In the genomic region with DNA sequence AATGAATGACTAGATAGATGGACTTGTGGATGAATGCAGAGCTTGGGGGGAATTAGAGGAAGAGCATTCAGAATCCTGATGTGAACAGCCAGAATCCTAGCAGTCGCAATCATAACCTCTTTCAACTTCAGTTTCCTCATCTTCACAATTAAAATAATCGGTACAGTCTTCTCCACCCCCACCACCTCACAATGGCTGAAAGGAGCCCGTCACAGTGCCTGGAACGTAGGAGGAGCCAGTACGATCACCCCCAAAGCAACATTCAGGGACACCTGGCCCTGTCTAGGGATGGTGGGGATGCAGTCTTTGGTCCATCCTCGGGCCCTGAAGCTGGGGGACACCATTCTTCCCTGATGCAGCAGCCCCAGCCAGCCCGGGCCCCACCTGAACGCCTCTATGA, we compare ENCODE assay signal across 24 cellular contexts.
"Had no signal": no experiment of that assay in that cellular context is flagged by ENCODE, and none has a peak within 500 bp of the region (broad histone marks: within the 10 kb centered on the region; RNA-seq: fewer than 3 reads in every experiment).

No MANE protein-coding gene starts in this region.

- H3K4me3 Mint-ChIP-seq: activated CD4-positive, alpha-beta T cell treated with anti-CD3 and anti-CD28 coated beads for 36 hours; activated CD8-positive, alpha-beta T cell treated with anti-CD3 and anti-CD28 coated beads, Interleukin-2, amount 10 ng/mL, durations not matched to agents 7 days and 5 days; activated naive CD8-positive, alpha-beta T cell treated with anti-CD3 and anti-CD28 coated beads, Interleukin-2, amount 50 U/mL, for 24 hours; activated T-helper 1 cell treated with anti-CD3 and anti-CD28 coated beads, Interleukin-12 subunit alpha, Interleukin-12 subunit beta, Interleukin-2, Interleukin-4 antibody, amounts not matched to agents 30 ng/mL and 10 ng/mL and 1 ng/mL, durations not matched to agents 14 hours and 24 hours and 36 hours; T-helper 1 cell treated with Interleukin-12 subunit alpha and Interleukin-12 subunit beta and Interleukin-4 antibody, amounts not matched to agents 30 μg/mL and 1 μg/mL, for 36 hours had no signal

- H3K27me3 Mint-ChIP-seq: activated CD4-positive, alpha-beta T cell treated with anti-CD3 and anti-CD28 coated beads for 36 hours; activated naive CD8-positive, alpha-beta T cell treated with anti-CD3 and anti-CD28 coated beads, Interleukin-2, amount 50 U/mL, for 24 hours had no signal

- H3K27ac Mint-ChIP-seq: activated CD4-positive, alpha-beta T cell treated with anti-CD3 and anti-CD28 coated beads for 36 hours; activated CD8-positive, alpha-beta T cell treated with anti-CD3 and anti-CD28 coated beads, Interleukin-2, amount 10 ng/mL, durations not matched to agents 7 days and 5 days; activated naive CD8-positive, alpha-beta T cell treated with anti-CD3 and anti-CD28 coated beads, Interleukin-2, amount 50 U/mL, for 24 hours; activated T-helper 1 cell treated with anti-CD3 and anti-CD28 coated beads, Interleukin-12 subunit alpha, Interleukin-12 subunit beta, Interleukin-2, Interleukin-4 antibody, amounts not matched to agents 30 ng/mL and 10 ng/mL and 1 ng/mL, durations not matched to agents 14 hours and 24 hours and 36 hours; T-helper 1 cell treated with Interleukin-12 subunit alpha and Interleukin-12 subunit beta and Interleukin-4 antibody, amounts not matched to agents 30 μg/mL and 1 μg/mL, for 36 hours had no signal

- H3K4me3 ChIP-seq: ascending aorta, body of pancreas, Peyer's patch had no signal

- H3K27me3 ChIP-seq: ascending aorta, body of pancreas, Peyer's patch had no signal

- H3K9me3 ChIP-seq: ascending aorta, body of pancreas, Peyer's patch had no signal

- H3K9me3 Mint-ChIP-seq: activated naive CD4-positive, alpha-beta T cell treated with anti-CD3 and anti-CD28 coated beads, Interleukin-2, amount 50 U/mL, for 72 hours; activated naive CD8-positive, alpha-beta T cell treated with anti-CD3 and anti-CD28 coated beads, Interleukin-2, amount 50 U/mL, for 24 hours; activated T-helper 1 cell treated with anti-CD3 and anti-CD28 coated beads, Interleukin-12 subunit alpha, Interleukin-12 subunit beta, Interleukin-2, Interleukin-4 antibody, amounts not matched to agents 30 ng/mL and 10 ng/mL and 1 ng/mL, durations not matched to agents 14 hours and 24 hours and 36 hours; T-helper 1 cell treated with Interleukin-12 subunit alpha and Interleukin-12 subunit beta and Interleukin-4 antibody, amounts not matched to agents 30 μg/mL and 1 μg/mL, for 36 hours had no signal

- DNase-seq: activated CD4-positive, alpha-beta T cell treated with anti-CD3 and anti-CD28 coated beads for 36 hours; activated CD4-positive, alpha-beta T cell treated with anti-CD3 and anti-CD28 coated beads, Interleukin-2, amount 50 U/mL, for 4 hours; activated CD4-positive, CD25-positive, alpha-beta regulatory T cell; activated CD8-positive, alpha-beta memory T cell treated with anti-CD3 and anti-CD28 coated beads, Interleukin-2, amount 50 U/mL, for 48 hours; activated CD8-positive, alpha-beta T cell treated with anti-CD3 and anti-CD28 coated beads, Interleukin-2, amount 10 ng/mL, durations not matched to agents 7 days and 5 days; activated effector memory CD4-positive, alpha-beta T cell treated with anti-CD3 and anti-CD28 coated beads, Interleukin-2, amount 50 U/mL, for 16 hours; activated naive CD4-positive, alpha-beta T cell treated with Interleukin-2 at 50 U/mL for 16 hours; activated naive CD8-positive, alpha-beta T cell treated with anti-CD3 and anti-CD28 coated beads, Interleukin-2, amount 50 U/mL, for 24 hours; activated T-cell treated with anti-CD3 and anti-CD28 coated beads, Interleukin-2, amount 50 U/mL, for 1 hour; amniotic stem cell; body of pancreas; NCI-H1105; NCI-H1436; NCI-H2029 treated with DMSO at 0.1 percent for 48 hours; NCI-H510A treated with DMSO at 0.1 percent for 48 hours; Peyer's patch; SHP77 treated with DMSO at 0.1 percent for 48 hours; T-helper 9 cell had no signal

- H3K27ac ChIP-seq: ascending aorta, body of pancreas, KMS-11, Peyer's patch, VCaP had no signal

- ATAC-seq: activated CD4-positive, alpha-beta T cell treated with anti-CD3 and anti-CD28 coated beads for 36 hours; activated CD8-positive, alpha-beta T cell treated with anti-CD3 and anti-CD28 coated beads, Interleukin-2, amount 10 ng/mL, durations not matched to agents 7 days and 5 days; activated naive CD8-positive, alpha-beta T cell treated with anti-CD3 and anti-CD28 coated beads, Interleukin-2, amount 50 U/mL, for 24 hours; body of pancreas had no signal

- H3K4me1 ChIP-seq: body of pancreas had no signal
